15 cellular contexts compared by ENCODE assay signal in the genomic region with DNA sequence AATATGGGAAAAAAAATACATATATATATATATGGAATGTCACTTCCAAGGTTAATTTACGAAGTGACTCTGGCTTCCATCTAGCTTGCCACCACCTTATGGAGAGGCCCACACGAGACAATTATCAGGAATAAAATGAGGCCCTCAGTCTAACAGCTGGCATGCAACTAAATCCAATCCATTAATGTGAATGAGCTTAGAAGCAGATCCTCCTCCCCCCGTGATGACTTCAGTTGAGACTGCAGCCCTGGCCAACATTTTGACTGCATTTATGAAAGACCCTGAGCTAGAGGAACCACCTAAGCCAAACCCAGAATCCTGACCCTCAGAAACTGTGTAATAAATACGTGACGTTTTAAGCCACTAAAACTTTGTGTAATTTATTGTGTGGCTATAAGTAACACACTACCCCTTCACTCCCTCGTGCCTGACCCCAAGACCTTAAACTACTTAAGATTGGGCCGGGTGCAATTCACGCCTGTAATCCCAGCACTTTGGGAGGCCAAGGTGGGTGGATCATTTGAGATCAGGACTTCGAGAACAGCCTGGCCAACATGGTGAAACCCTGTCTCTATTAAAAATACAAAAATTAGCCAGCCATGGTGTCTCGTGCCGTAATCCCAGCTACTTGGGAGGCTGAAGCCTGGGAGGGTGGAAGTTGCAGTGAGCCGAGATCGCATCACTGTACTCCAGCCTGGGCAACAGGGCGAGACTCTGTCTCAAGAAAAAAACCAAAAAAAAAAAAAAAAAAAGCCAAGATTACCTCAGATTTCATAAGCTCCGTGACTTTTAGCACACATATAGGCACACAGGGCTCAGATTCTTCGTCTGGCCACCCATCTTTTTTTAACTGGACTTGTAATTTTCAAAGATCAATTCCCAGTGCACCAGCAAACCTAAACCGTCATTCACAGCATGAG.
A peak's percentile ranks its signal among the peaks of the same experiment; 100 is the strongest.
DNase-seq lines count a peak whose midpoint lies in the region; ATAC-seq, FAIRE-seq and TF ChIP-seq lines count a peak whose summit lies in the region.
"Had no signal": no experiment of that assay in that cellular context is flagged by ENCODE, and none has a peak within 500 bp of the region (broad histone marks: within the 10 kb centered on the region; RNA-seq: fewer than 3 reads in every experiment).

No MANE protein-coding gene starts in this region.

- H3K27ac ChIP-seq in heart left ventricle: peak overlapping the region; percentile 1 to 78 (median 64)
- H3K27ac ChIP-seq: right lobe of liver, upper lobe of right lung had no signal

- no peak for TF ChIP-seq CTCF in heart left ventricle (IDR thresholded peaks at IDR 0.05)

- H3K27me3 ChIP-seq in heart left ventricle: no peaks in the 10 kb centered on the region
- H3K27me3 ChIP-seq: right lobe of liver, upper lobe of right lung had no signal

- H3K9me3 ChIP-seq in heart left ventricle: no peaks in the 10 kb centered on the region
- H3K9me3 ChIP-seq: right lobe of liver, upper lobe of right lung had no signal

- intact Hi-C loops in heart left ventricle (cut with DNase I): loop anchor here in 2 of 10 donors (5.0 kb wide), 1 partner anchor 72 kb away; the partner anchor contains the start of gene ENAH (in 2 of the 2)
- intact Hi-C loops in posterior vena cava (cut with DNase I): loop anchor here in 1 of 2 donors (10.0 kb wide), 1 partner anchor 64 kb away; no protein-coding TSS in a partner anchor

- peak overlapping the region in 5 of 12 donors; percentile 1 to 27 (median 12) for H3K4me3 ChIP-seq in heart left ventricle
- H3K4me3 ChIP-seq: right lobe of liver, upper lobe of right lung had no signal

- TF ChIP-seq POLR2A in heart left ventricle (IDR thresholded peaks at IDR 0.05): no peak

- FAIRE-seq in frontal cortex (lab: Jason Lieb, UNC): no peak
- FAIRE-seq: GM18507 had no signal

- peaks cover 0 to 69% (median 37%) of the 10 kb centered on the region in 12 donors for H3K4me1 ChIP-seq in heart left ventricle
- H3K4me1 ChIP-seq: right lobe of liver had no signal

- H3K36me3 ChIP-seq in heart left ventricle: no peaks in the 10 kb centered on the region
- H3K36me3 ChIP-seq: right lobe of liver, upper lobe of right lung had no signal

- ATAC-seq in heart left ventricle: peak in 3 of 4 donors; percentile 10 to 25 (median 17)
- ATAC-seq: activated T-helper 17 cell treated with anti-CD3 and anti-CD28 coated beads, Interleukin-2, amount 50 U/mL, for 72 hours; right lobe of liver; upper lobe of right lung had no signal

- 43 to 48% (median 47%) methylated on average over 17 of the region's 17 CpGs for WGBS in heart left ventricle, 4 donors

- DNase-seq in DMS 273 treated with DMSO at 0.1 percent for 48 hours (lab: John Stamatoyannopoulos, UW) (peak; percentile 77), NCI-H69 (lab: John Stamatoyannopoulos, UW) (peak; percentile 64), heart left ventricle (no peak), posterior vena cava (ENCODE audit: low spot score) (peak; percentile 78), DMS79 treated with DMSO at 0.1 percent for 48 hours (lab: John Stamatoyannopoulos, UW) (no peak), NCI-H1105 (lab: John Stamatoyannopoulos, UW) (no peak), NOMO-1 treated with DMSO at 0.1 percent for 48 hours (lab: John Stamatoyannopoulos, UW; ENCODE audit: unreplicated experiment) (no peak), frontal cortex (ENCODE audit: low spot score in 2 of 2) (no peak)
- DNase-seq: cortex of kidney; OCI-M1; right lobe of liver; stimulated activated CD4-positive, alpha-beta T cell treated with anti-CD3 and anti-CD28 coated beads, Interleukin-4, amount 100 ng/mL, for 4 hours; upper lobe of right lung had no signal

Comparison
In these comparisons a context has a peak if more than half of its experiments do, and no peak if none do; other contexts are left out.
1. DNase-seq: peak in DMS 273 treated with DMSO at 0.1 percent for 48 hours (single experiment), NCI-H69 (single experiment) and posterior vena cava (single experiment); none in heart left ventricle (0 of 5), DMS79 treated with DMSO at 0.1 percent for 48 hours (single experiment), NCI-H1105 (single experiment), NOMO-1 treated with DMSO at 0.1 percent for 48 hours (single experiment) and frontal cortex (0 of 2).